Comparison of ENCODE assay signal across 8 cellular contexts in the genomic region with DNA sequence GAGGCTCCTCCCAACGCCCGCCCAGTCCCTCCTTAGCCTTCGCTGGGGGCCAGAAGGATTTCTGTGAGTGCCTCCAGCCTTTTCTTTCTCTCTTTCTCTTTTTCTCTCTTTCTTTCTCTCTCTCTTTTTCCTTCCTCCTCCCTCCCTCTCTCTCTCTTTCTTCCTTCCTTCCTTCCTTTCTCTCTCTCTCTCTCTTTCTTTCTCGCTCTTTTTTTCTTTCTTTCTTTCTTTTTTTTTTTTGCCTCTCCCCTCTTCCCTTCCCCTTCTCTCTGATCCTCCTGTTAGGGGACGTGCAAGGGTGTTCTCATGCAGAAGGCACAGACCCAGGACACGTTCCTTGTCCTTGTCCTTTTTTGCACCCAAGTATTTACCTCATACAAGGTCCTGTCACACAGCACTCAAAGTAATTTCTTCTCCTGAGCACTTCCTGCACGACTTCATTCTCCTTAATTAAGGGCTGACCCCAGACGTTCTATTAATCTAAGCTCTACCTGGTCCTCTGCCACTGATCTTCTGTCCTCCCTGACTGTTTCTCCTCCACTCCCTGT. TPM values are rescaled to one million over a fixed set of nuclear protein-coding genes. Genes with fewer than 3 reads are reported as not detected.
DNase-seq lines count a peak whose midpoint lies in the region; ATAC-seq, FAIRE-seq and TF ChIP-seq lines count a peak whose summit lies in the region.

No MANE protein-coding gene starts in this region.

- no peaks in the 10 kb centered on the region for H3K9me1 ChIP-seq in K562 (ENCODE audit: control insufficient read depth, insufficient read depth, low read length)

- H3K9ac ChIP-seq in K562 (ENCODE audit: insufficient read depth in 1 of 2, low read depth in 2 of 2, low read length in 2 of 2): 0 out of 4 replicates have a peak overlapping the region, but pooled peaks of 1 of the 2 experiments have one; percentile 55

- TF ChIP-seq EP300 in K562 (IDR thresholded peaks at IDR 0.05; ENCODE audit: low read length): no peak

- no peaks in the 10 kb centered on the region for H3K9me3 Mint-ChIP-seq in mesothelial cell of epicardium

- H3K79me2 ChIP-seq in K562 (ENCODE audit: control insufficient read depth, insufficient read depth, low read length): no peaks in the 10 kb centered on the region

- peaks cover 3 to 11% of the 10 kb centered on the region in 2 experiments; a peak in 3 of 5 replicates for H3K27me3 ChIP-seq in K562 (ENCODE audit: control insufficient read depth in 2 of 2, insufficient read depth in 2 of 2, low read length in 2 of 2)

- H4K20me1 ChIP-seq in K562 (replicated peaks; ENCODE audit: control insufficient read depth, insufficient read depth, low read length): no peaks in the 10 kb centered on the region

- TF ChIP-seq CTCF in AG04449 (IDR thresholded peaks at IDR 0.05; ENCODE audit: insufficient read depth, low read length, missing control alignments) (no peak), HEK293 (tag by site-specific recombination; IDR thresholded peaks at IDR 0.05) (no peak), K562 (IDR thresholded peaks at IDR 0.05 in 2 of 3, conservative IDR thresholded peaks at IDR 0.05 in 1 of 3; ENCODE audit: insufficient read depth in 2 of 3, low read depth in 1 of 3, low read length in 3 of 3) (no peak), mesothelial cell of epicardium (IDR thresholded peaks at IDR 0.05; ENCODE audit: unreplicated experiment) (no peak)

- no peaks in the 10 kb centered on the region for H3K27me3 Mint-ChIP-seq in mesothelial cell of epicardium (ENCODE audit: low read depth)

- DNase-seq in AG04449 (ENCODE audit: low read depth, low spot score) (no peak), K562 (ENCODE audit: extremely low read depth in 1 of 4, low spot score in 3 of 4) (no peak), mesothelial cell of epicardium (ENCODE audit: low spot score in 2 of 2, unreplicated experiment in 2 of 2) (no peak), kidney tubule cell (ENCODE audit: low spot score) (no peak)

- no peaks in the 10 kb centered on the region for H3K36me3 ChIP-seq in HEK293 (ENCODE audit: control insufficient read depth in 2 of 2, insufficient read depth in 1 of 2, low read length in 2 of 2)
- H3K36me3 ChIP-seq in K562 (ENCODE audit: control insufficient read depth, insufficient read depth, low read length): no peaks in the 10 kb centered on the region

- H2AFZ ChIP-seq in K562 (ENCODE audit: low read depth, low read length): no peak overlapping the region

- no TSS peak for BruUV-seq in K562 (replicated peaks; lab: Mats Ljungman, UMichigan)

- no peaks in the 10 kb centered on the region for H3K9me3 ChIP-seq in HEK293 (ENCODE audit: control insufficient read depth, insufficient read depth, low read depth, low read length)
- H3K9me3 ChIP-seq in K562 (replicated peaks; ENCODE audit: control insufficient read depth, insufficient read depth, low read depth, low read length): no peaks in the 10 kb centered on the region

- CTCF ChIA-PET in AG04449 (lab: Yijun Ruan, JAX): interaction anchor here (0.7 to 2.2 kb wide), 2 partner anchors 9 to 11 kb away, joined by 3 to 9 read pairs; no protein-coding TSS in a partner anchor
- CTCF ChIA-PET in HEK293 (lab: Yijun Ruan, JAX): interaction anchor here (0.8 to 1.3 kb wide), 4 partner anchors 9 to 441 kb away, joined by 3 to 7 read pairs (median 4); no protein-coding TSS in a partner anchor
- CTCF ChIA-PET in K562 (lab: Yijun Ruan, JAX; ENCODE audit: low intra/inter-chr PET ratio): interaction anchor here (0.5 kb wide), 1 partner anchor 816 kb away, joined by 3 read pairs; no protein-coding TSS in a partner anchor

- 0% methylated on average over 6 of the region's 8 CpGs for WGBS in K562 (ENCODE audit: insufficient coverage, low coverage, missing lambda C conversion rate)

- H3K27ac ChIP-seq in HEK293 (ENCODE audit: extremely low read depth, low read depth, low read length) (peak overlapping the region; percentile 18; the same call in 1 of the 2 replicates), K562 (ENCODE audit: extremely low read depth, low read depth, low read length) (no peak overlapping the region)

- TF ChIP-seq RAD21 in K562 (CRISPR knock-in tag; conservative IDR thresholded peaks at IDR 0.05 in 1 of 2, IDR thresholded peaks at IDR 0.05 in 1 of 2): no peak

- H3K4me3 Mint-ChIP-seq in mesothelial cell of epicardium: peak overlapping the region; percentile 75

- peaks cover 13% of the 10 kb centered on the region for H3K4me1 Mint-ChIP-seq in mesothelial cell of epicardium

- POLR2A ChIA-PET in AG04449 (lab: Yijun Ruan, JAX): no interaction called here
- POLR2A ChIA-PET in HEK293 (lab: Yijun Ruan, JAX): interaction anchor here (0.9 to 1.2 kb wide), 3 partner anchors 20 to 666 kb away, joined by 3 read pairs; partner anchors contain the start of genes MAP3K21 and SIPA1L2
- POLR2A ChIA-PET in K562 (lab: Yijun Ruan, JAX): interaction anchor here (0.6 to 1.1 kb wide), 2 partner anchors 12 to 811 kb away, joined by 3 to 5 read pairs; no protein-coding TSS in a partner anchor

- no peaks in the 10 kb centered on the region for H3K36me3 Mint-ChIP-seq in mesothelial cell of epicardium

- peak overlapping the region; percentile 89 for H3K4me3 ChIP-seq in AG04449 (ENCODE audit: low read depth, low read length)
- H3K4me3 ChIP-seq in HEK293 (ENCODE audit: low read depth, low read length): peak overlapping the region; percentile 99
- H3K4me3 ChIP-seq in K562: peak overlapping the region; percentile 26

- intact Hi-C loops in K562 (cut with micrococcal nuclease): loop anchor here (2.0 kb wide), 1 partner anchor 775 kb away; no protein-coding TSS in a partner anchor

- TF ChIP-seq POLR2A in K562 (conservative IDR thresholded peaks at IDR 0.05): no peak

- H3K27ac Mint-ChIP-seq in mesothelial cell of epicardium: peak overlapping the region; percentile 23

- FAIRE-seq in K562 (lab: Jason Lieb, UNC): no peak

- H3K4me2 ChIP-seq in K562 (ENCODE audit: insufficient read depth, low read length): peak overlapping the region; percentile 38; the same call in 1 of the 2 replicates

- peaks cover 14% of the 10 kb centered on the region for H3K4me1 ChIP-seq in HEK293 (ENCODE audit: control insufficient read depth, insufficient read depth, low read length)
- peaks cover 0 to 6% of the 10 kb centered on the region in 2 experiments; a peak in 1 of 5 replicates for H3K4me1 ChIP-seq in K562 (replicated peaks in 1 of 2; ENCODE audit: control insufficient read depth in 2 of 2, insufficient read depth in 2 of 2, low read length in 2 of 2)

- in situ Hi-C loops in K562 (cut with MboI): no loop called here

- ATAC-seq in K562: no peak
- no peak for ATAC-seq in HG02870 (IDR thresholded peaks at IDR 0.05; ENCODE audit: unreplicated experiment)
- ATAC-seq in HG02938 (IDR thresholded peaks at IDR 0.05; ENCODE audit: unreplicated experiment): no peak
- no peak for ATAC-seq in HG03175 (IDR thresholded peaks at IDR 0.05; ENCODE audit: unreplicated experiment)

TF ChIP-seq in K562, 482 proteins besides CTCF, POLR2A, EP300 and RAD21 (continues in another document):
- no peak for TF ChIP-seq HMBOX1 (IDR thresholded peaks at IDR 0.05)

RNA-seq across cellular contexts. Expression of gene PCNX2, which starts 0.3 kb away (rescaled TPM):
- total RNA-seq in K562 (2011; cell fraction: chromatin; rRNA removed; ENCODE audit: low replicate concordance): not detected in 2 replicates
- total RNA-seq in K562 (2011; cell fraction: nucleolus; rRNA removed): not detected in 2 replicates
- not detected in 2 replicates for total RNA-seq in K562 (2011; cell fraction: nucleoplasm; rRNA removed)
- not detected in 2 replicates for total RNA-seq in K562 (2014; rRNA removed)
- total RNA-seq in K562 (2014; rRNA removed; fragmentation: Illumina TruSeq; extraction: Trizol): not detected in 2 replicates
- total RNA-seq in K562 (2015; rRNA removed; fragmentation: Illumina TruSeq; extraction: Trizol): 0.33 TPM in 1 of 2 replicates, not detected in the other
- 0.07 and 0.31 TPM in 2 replicates for total RNA-seq in K562 (2021)
- polyA plus RNA-seq in K562 (2011; rRNA removed): not detected in 2 replicates
- polyA plus RNA-seq in K562 (2011; cell fraction: cytosol; rRNA removed): 0.04 TPM in 1 of 2 replicates, not detected in the other
- polyA plus RNA-seq in K562 (2011; cell fraction: nucleus; rRNA removed): 0.03 TPM in 1 of 2 replicates, not detected in the other
- polyA plus RNA-seq in K562 (2012): 0.04 and 0.25 TPM in 2 replicates
- polyA plus RNA-seq in K562 (2014; fragmentation: Illumina TruSeq; extraction: Trizol): not detected in 2 replicates
- polyA plus RNA-seq in K562 (2014; fragmentation: Nextera tagmentation; extraction: Ambion mirVana): not detected
- not detected in 2 replicates for polyA plus RNA-seq in K562 (2014; rRNA removed)
- 0.06 TPM in 1 of 2 replicates, not detected in the other for polyA minus RNA-seq in K562 (2011; rRNA and poly(A)+ RNA removed)
- polyA minus RNA-seq in K562 (2011; cell fraction: cytosol; rRNA and poly(A)+ RNA removed): 0.48 and 0.64 TPM in 2 replicates
- polyA minus RNA-seq in K562 (2011; cell fraction: nucleus; rRNA and poly(A)+ RNA removed): not detected in 2 replicates
- total RNA-seq in mesothelial cell of epicardium: 26.8 to 28.4 TPM (median 27.4 TPM) in 3 replicates

RNA-seq across cellular contexts. Expression of gene MAP3K21, which starts 31.7 kb away (rescaled TPM):
- 0.83 and 1.2 TPM in 2 replicates for total RNA-seq in K562 (2011; cell fraction: chromatin; rRNA removed; ENCODE audit: low replicate concordance)
- 0.66 and 0.83 TPM in 2 replicates for total RNA-seq in K562 (2011; cell fraction: nucleolus; rRNA removed)
- total RNA-seq in K562 (2011; cell fraction: nucleoplasm; rRNA removed): 0.73 and 1.3 TPM in 2 replicates
- total RNA-seq in K562 (2014; rRNA removed) (0.23 and 0.57 TPM in 2 replicates), K562 (2014; rRNA removed; fragmentation: Illumina TruSeq; extraction: Trizol) (0.58 and 0.67 TPM in 2 replicates), K562 (2015; rRNA removed; fragmentation: Illumina TruSeq; extraction: Trizol) (0.62 and 0.68 TPM in 2 replicates), K562 (2021) (0.58 and 0.76 TPM in 2 replicates), mesothelial cell of epicardium (6.4 to 7.2 TPM (median 6.6 TPM) in 3 replicates)
- polyA plus RNA-seq in K562 (2011; rRNA removed) (0.27 and 0.86 TPM in 2 replicates), K562 (2014; fragmentation: Illumina TruSeq; extraction: Trizol) (0.46 and 0.49 TPM in 2 replicates), K562 (2014; fragmentation: Nextera tagmentation; extraction: Ambion mirVana) (under 1 TPM; 0.24 to 0.34 TPM), K562 (2014; rRNA removed) (0.45 and 0.65 TPM in 2 replicates)
- polyA plus RNA-seq in K562 (2011; cell fraction: cytosol; rRNA removed): 0.28 and 0.48 TPM in 2 replicates
- 0.37 and 0.82 TPM in 2 replicates for polyA plus RNA-seq in K562 (2011; cell fraction: nucleus; rRNA removed)
- 0.38 and 0.43 TPM in 2 replicates for polyA plus RNA-seq in K562 (2012)
- 0.66 and 1.7 TPM in 2 replicates for polyA minus RNA-seq in K562 (2011; rRNA and poly(A)+ RNA removed)
- 0.55 and 0.57 TPM in 2 replicates for polyA minus RNA-seq in K562 (2011; cell fraction: cytosol; rRNA and poly(A)+ RNA removed)
- 0.33 and 0.67 TPM in 2 replicates for polyA minus RNA-seq in K562 (2011; cell fraction: nucleus; rRNA and poly(A)+ RNA removed)

Comparison
In these comparisons a context has a peak if more than half of its experiments do, and no peak if none do; other contexts are left out.
1. H3K4me3 ChIP-seq: peak in every context shown above with its lines; median percentile 99 in HEK293; 89 in AG04449; 26 in K562.
2. RNA of gene PCNX2, which starts 0.3 kb away (total RNA-seq): 26.8 to 28.4 TPM in mesothelial cell of epicardium; 0.07 to 0.33 TPM in K562; every median in the first group is over 10 times any median in the second.